ENCODE assay signal across 14 cellular contexts in the genomic region with DNA sequence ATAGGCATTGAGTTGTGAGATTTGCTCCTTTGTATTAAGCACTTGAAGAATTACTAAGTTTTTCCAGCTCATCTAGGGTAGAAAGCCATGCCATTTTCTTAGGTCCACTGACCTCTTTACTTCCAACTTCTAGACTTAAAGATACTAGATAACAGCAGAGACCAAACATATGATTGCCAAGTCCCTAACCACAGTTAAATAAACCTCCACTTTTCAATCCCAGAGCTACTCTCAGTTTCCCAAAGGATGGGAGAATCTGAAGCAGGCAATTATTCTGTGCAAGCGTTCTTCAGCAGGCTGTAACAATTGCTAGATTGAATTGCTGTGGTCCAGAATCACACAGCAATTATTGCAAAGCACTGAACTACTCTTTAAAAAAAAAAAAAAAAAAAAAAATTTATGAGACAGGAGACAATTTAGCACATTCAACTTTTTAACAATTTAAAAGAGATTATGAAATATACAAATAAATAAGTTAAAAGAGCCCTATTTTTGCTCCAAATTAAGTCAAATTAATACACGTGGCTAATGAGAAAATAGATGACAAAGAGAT.
DNase-seq lines count a peak whose midpoint lies in the region; ATAC-seq, FAIRE-seq and TF ChIP-seq lines count a peak whose summit lies in the region.
"Had no signal": no experiment of that assay in that cellular context is flagged by ENCODE, and none has a peak within 500 bp of the region (broad histone marks: within the 10 kb centered on the region; RNA-seq: fewer than 3 reads in every experiment).

No MANE protein-coding gene starts in this region.

- H2AFZ ChIP-seq in astrocyte (ENCODE audit: low read depth, low read length) = no peak overlapping the region

- H3K4me1 Mint-ChIP-seq in activated naive CD4-positive, alpha-beta T cell treated with anti-CD3 and anti-CD28 coated beads, Interleukin-2, amount 50 U/mL, for 24 hours = peaks cover 44% of the 10 kb centered on the region
- peaks cover 20% of the 10 kb centered on the region for H3K4me1 Mint-ChIP-seq in astrocyte (ENCODE audit: low read depth, unreplicated experiment)
- peaks cover 41% of the 10 kb centered on the region for H3K4me1 Mint-ChIP-seq in stimulated activated naive CD8-positive, alpha-beta T cell treated with anti-CD3 and anti-CD28 coated beads, Interleukin-15, amount 100 ng/mL, for 72 hours

- no peaks in the 10 kb centered on the region for H3K9me3 ChIP-seq in astrocyte (ENCODE audit: insufficient read depth, low read depth, low read length)
- H3K9me3 ChIP-seq in gastrocnemius medialis = no peaks in the 10 kb centered on the region
- no peaks in the 10 kb centered on the region for H3K9me3 ChIP-seq in testis

- H3K9ac ChIP-seq in astrocyte (ENCODE audit: low read length) = no peak overlapping the region

- intact Hi-C loops in gastrocnemius medialis (cut with DNase I; ENCODE audit: low total_unique reads) (no loop called here), testis (cut with DNase I; ENCODE audit: low total_unique reads) (no loop called here)

- H3K27ac ChIP-seq in astrocyte (ENCODE audit: low read depth, low read length) (no peak overlapping the region), gastrocnemius medialis (no peak overlapping the region), testis (no peak overlapping the region)

- H3K27ac Mint-ChIP-seq in activated naive CD4-positive, alpha-beta T cell treated with anti-CD3 and anti-CD28 coated beads, Interleukin-2, amount 50 U/mL, for 24 hours = peak overlapping the region; percentile 87
- peak overlapping the region in 1 of 2 donors; percentile 95 for H3K27ac Mint-ChIP-seq in activated naive CD4-positive, alpha-beta T cell treated with anti-CD3 and anti-CD28 coated beads, Interleukin-2, amount 50 U/mL, for 72 hours
- H3K27ac Mint-ChIP-seq in astrocyte (ENCODE audit: unreplicated experiment) = no peak overlapping the region
- H3K27ac Mint-ChIP-seq in stimulated activated naive CD8-positive, alpha-beta T cell treated with anti-CD3 and anti-CD28 coated beads, Interleukin-15, amount 100 ng/mL, for 72 hours = no peak overlapping the region

- no peak for FAIRE-seq in astrocyte (lab: Jason Lieb, UNC)
- FAIRE-seq: keratinocyte had no signal

- no peaks in the 10 kb centered on the region for H3K36me3 ChIP-seq in astrocyte (ENCODE audit: insufficient read depth, low read length)
- H3K36me3 ChIP-seq in gastrocnemius medialis = no peaks in the 10 kb centered on the region
- no peaks in the 10 kb centered on the region for H3K36me3 ChIP-seq in testis (ENCODE audit: low read depth, missing control alignments)

- TF ChIP-seq CTCF in astrocyte (IDR thresholded peaks at IDR 0.05; ENCODE audit: insufficient read depth, low read depth, low read length) = no peak
- no peak for TF ChIP-seq CTCF in gastrocnemius medialis (IDR thresholded peaks at IDR 0.05 in 4 of 5, conservative IDR thresholded peaks at IDR 0.05 in 1 of 5)
- no peak for TF ChIP-seq CTCF in testis (IDR thresholded peaks at IDR 0.05)

- peaks cover 2% of the 10 kb centered on the region for H3K36me3 Mint-ChIP-seq in activated naive CD4-positive, alpha-beta T cell treated with anti-CD3 and anti-CD28 coated beads, Interleukin-2, amount 50 U/mL, for 24 hours
- H3K36me3 Mint-ChIP-seq in activated naive CD4-positive, alpha-beta T cell treated with anti-CD3 and anti-CD28 coated beads, Interleukin-2, amount 50 U/mL, for 72 hours = peaks cover 9 to 13% of the 10 kb centered on the region in 2 donors
- H3K36me3 Mint-ChIP-seq in astrocyte (ENCODE audit: low read depth, unreplicated experiment) = no peaks in the 10 kb centered on the region

- H3K4me3 ChIP-seq in astrocyte (ENCODE audit: insufficient read depth, low read depth, low read length) = no peak overlapping the region
- no peak overlapping the region for H3K4me3 ChIP-seq in gastrocnemius medialis
- H3K4me3 ChIP-seq in testis = no peak overlapping the region

- TF ChIP-seq POLR2A in gastrocnemius medialis (IDR thresholded peaks at IDR 0.05) = no peak
- no peak for TF ChIP-seq POLR2A in testis (IDR thresholded peaks at IDR 0.05)

- 67 to 76% methylated on average over 2 of the region's 2 CpGs for WGBS in testis, 2 donors

- no peak overlapping the region for H3K4me2 ChIP-seq in astrocyte (ENCODE audit: low read length)

- no peaks in the 10 kb centered on the region for H3K27me3 ChIP-seq in astrocyte (ENCODE audit: insufficient read depth, low read length)
- peaks cover 18 to 48% (median 20%) of the 10 kb centered on the region in 3 donors for H3K27me3 ChIP-seq in gastrocnemius medialis
- H3K27me3 ChIP-seq in testis = no peaks in the 10 kb centered on the region

- H4K20me1 ChIP-seq in astrocyte (ENCODE audit: insufficient read depth, low read length) = no peaks in the 10 kb centered on the region

- peaks cover 25% of the 10 kb centered on the region for H3K79me2 ChIP-seq in astrocyte (ENCODE audit: insufficient read depth, low read length)

- in situ Hi-C loops in gastrocnemius medialis (cut with MboI; ENCODE audit: low sequenced_read_pairs in 4 of 4) = loop anchor here in 3 of 4 donors (25.0 kb wide), 4 partner anchors 856 to 1106 kb away; a partner anchor contains a TSS

- DNase-seq in activated naive CD4-positive, alpha-beta T cell treated with anti-CD3 and anti-CD28 coated beads, Interleukin-2, amount 50 U/mL, for 72 hours (ENCODE audit: low spot score in 2 of 2) = no peak
- peak; percentile 72 for DNase-seq in NCI-H2227 treated with DMSO at 0.1 percent for 48 hours (lab: John Stamatoyannopoulos, UW)
- DNase-seq in astrocyte (ENCODE audit: low read depth) = no peak
- no peak for DNase-seq in stimulated activated naive CD8-positive, alpha-beta T cell treated with anti-CD3 and anti-CD28 coated beads, Interleukin-15, amount 100 ng/mL, for 72 hours
- DNase-seq in gastrocnemius medialis = no peak
- no peak for DNase-seq in D341Med (ENCODE audit: low spot score)
- no peak for DNase-seq in testis
- DNase-seq: activated CD4-positive, CD25-positive, alpha-beta regulatory T cell treated with anti-CD3 and anti-CD28 coated beads, Interleukin-2, amount 50 U/mL, for 72 hours; dermis blood vessel endothelial cell; NCI-H446 treated with DMSO at 0.1 percent for 48 hours; SIG-M5 had no signal

- H3K27me3 Mint-ChIP-seq in activated naive CD4-positive, alpha-beta T cell treated with anti-CD3 and anti-CD28 coated beads, Interleukin-2, amount 50 U/mL, for 24 hours = no peaks in the 10 kb centered on the region
- H3K27me3 Mint-ChIP-seq in astrocyte (ENCODE audit: low read depth, unreplicated experiment) = no peaks in the 10 kb centered on the region
- no peaks in the 10 kb centered on the region for H3K27me3 Mint-ChIP-seq in stimulated activated naive CD8-positive, alpha-beta T cell treated with anti-CD3 and anti-CD28 coated beads, Interleukin-15, amount 100 ng/mL, for 72 hours

- no peaks in the 10 kb centered on the region for H3K9me3 Mint-ChIP-seq in activated naive CD4-positive, alpha-beta T cell treated with anti-CD3 and anti-CD28 coated beads, Interleukin-2, amount 50 U/mL, for 24 hours
- H3K9me3 Mint-ChIP-seq in activated naive CD4-positive, alpha-beta T cell treated with anti-CD3 and anti-CD28 coated beads, Interleukin-2, amount 50 U/mL, for 72 hours = no peaks in the 10 kb centered on the region
- no peaks in the 10 kb centered on the region for H3K9me3 Mint-ChIP-seq in astrocyte (ENCODE audit: unreplicated experiment)
- no peaks in the 10 kb centered on the region for H3K9me3 Mint-ChIP-seq in stimulated activated naive CD8-positive, alpha-beta T cell treated with anti-CD3 and anti-CD28 coated beads, Interleukin-15, amount 100 ng/mL, for 72 hours

- no peak for ATAC-seq in activated naive CD4-positive, alpha-beta T cell treated with anti-CD3 and anti-CD28 coated beads, Interleukin-2, amount 50 U/mL, for 72 hours
- no peak for ATAC-seq in stimulated activated naive CD8-positive, alpha-beta T cell treated with anti-CD3 and anti-CD28 coated beads, Interleukin-15, amount 100 ng/mL, for 72 hours
- ATAC-seq in gastrocnemius medialis = no peak

- H3K4me1 ChIP-seq in astrocyte (ENCODE audit: insufficient read depth, low read length) (peaks cover 17% of the 10 kb centered on the region), gastrocnemius medialis (peaks cover 0 to 7% of the 10 kb centered on the region in 2 donors), testis (no peaks in the 10 kb centered on the region)

- peak overlapping the region; percentile 66 for H3K4me3 Mint-ChIP-seq in activated naive CD4-positive, alpha-beta T cell treated with anti-CD3 and anti-CD28 coated beads, Interleukin-2, amount 50 U/mL, for 24 hours
- peak overlapping the region; percentile 21 for H3K4me3 Mint-ChIP-seq in astrocyte (ENCODE audit: unreplicated experiment)
- peak overlapping the region; percentile 61 to 74 for H3K4me3 Mint-ChIP-seq in stimulated activated naive CD8-positive, alpha-beta T cell treated with anti-CD3 and anti-CD28 coated beads, Interleukin-15, amount 100 ng/mL, for 72 hours
- H3K4me3 Mint-ChIP-seq: CD14-positive monocyte had no signal
